In genomic region chr9:98227883-98228282, GRCh38 we compare ENCODE assay signal across 36 cellular contexts. TPM values are rescaled to one million over a fixed set of nuclear protein-coding genes. Genes with fewer than 3 reads are reported as not detected.
DNase-seq lines count a peak whose midpoint lies in the region; ATAC-seq, FAIRE-seq and TF ChIP-seq lines count a peak whose summit lies in the region.
"Had no signal": no experiment of that assay in that cellular context is flagged by ENCODE, and none has a peak within 500 bp of the region (broad histone marks: within the 10 kb centered on the region; RNA-seq: fewer than 3 reads in every experiment).

No MANE protein-coding gene starts in this region.

- H3K36me3 ChIP-seq in ACC112 (ENCODE audit: insufficient read depth, low read length) (peaks cover 49% of the 10 kb centered on the region; the same call in 1 of the 2 replicates), Peyer's patch (peaks cover 0 to 24% (median 0%) of the 10 kb centered on the region in 3 donors), HepG2 (replicated peaks in 1 of 2; ENCODE audit: control insufficient read depth in 1 of 2, insufficient read depth in 2 of 2, low read length in 2 of 2) (no peaks in the 10 kb centered on the region; a peak in 1 of 5 replicates), upper lobe of right lung (peaks cover 68% of the 10 kb centered on the region)

- TF ChIP-seq EP300 in HepG2 (IDR thresholded peaks at IDR 0.05; ENCODE audit: low read depth in 2 of 2, low read length in 2 of 2) (peak in 1 of 2 experiments; percentile 41; a peak in 1 of 4 replicates), HepG2 (CRISPR knock-in tag; IDR thresholded peaks at IDR 0.05; ENCODE audit: borderline replicate concordance) (no peak)

- H3K79me2 ChIP-seq in ACC112 (ENCODE audit: control insufficient read depth, insufficient read depth, low read length, unreplicated experiment): no peaks in the 10 kb centered on the region
- no peaks in the 10 kb centered on the region for H3K79me2 ChIP-seq in HepG2 (ENCODE audit: insufficient read depth, low read length)

- TSS peak; percentile 89 for BruUV-seq in HepG2 (replicated peaks; lab: Mats Ljungman, UMichigan)

- DNase-seq in Peyer's patch (no peak), HepG2 (ENCODE audit: low spot score) (peak; percentile 69), posterior vena cava (ENCODE audit: low spot score) (peak; percentile 34), upper lobe of right lung (no peak), DMS53 treated with DMSO at 0.1 percent for 48 hours (lab: John Stamatoyannopoulos, UW; ENCODE audit: unreplicated experiment) (no peak), NCI-H146 treated with DMSO at 0.1 percent for 48 hours (lab: John Stamatoyannopoulos, UW; ENCODE audit: unreplicated experiment) (no peak)
- no peak for DNase-seq in activated CD8-positive, alpha-beta memory T cell treated with anti-CD3 and anti-CD28 coated beads for 24 hours
- DNase-seq: activated CD4-positive, alpha-beta T cell treated with anti-CD3 and anti-CD28 coated beads, Interleukin-2, amount 50 U/mL, for 1 hour; activated CD4-positive, CD25-positive, alpha-beta regulatory T cell; activated CD8-positive, alpha-beta memory T cell treated with anti-CD3 and anti-CD28 coated beads, Interleukin-2, amount 10 ng/mL, durations not matched to agents 7 days and 5 days; activated gamma-delta T cell; activated naive CD8-positive, alpha-beta T cell treated with anti-CD3 and anti-CD28 coated beads for 36 hours; activated T-cell treated with anti-CD3 and anti-CD28 coated beads, Interleukin-2, amount 50 U/mL, for 4 hours; anterior cingulate cortex; CD4-positive, alpha-beta T cell; cortex of kidney; DMS 273 treated with DMSO at 0.1 percent for 48 hours; effector memory CD8-positive, alpha-beta T cell; HCEC 1CT; Karpas-422; left ventricle myocardium superior; naive B cell; NCI-H1417 treated with DMSO at 0.1 percent for 48 hours; NCI-H2081; NCI-H226; NCI-H774; nucleus accumbens; substantia nigra; T-helper 1 cell; upper lobe of left lung had no signal

- H3K27ac ChIP-seq in ACC112 (ENCODE audit: low read depth, low read length) (peak overlapping the region; percentile 6; the same call in 1 of the 2 replicates), Peyer's patch (peak overlapping the region in 3 of 4 donors; percentile 40 to 72 (median 54)), HepG2 (ENCODE audit: extremely low read length, insufficient read depth, low read length) (peak overlapping the region; percentile 92), upper lobe of right lung (no peak overlapping the region)
- H3K27ac ChIP-seq: SK-N-MC had no signal

- H3K9ac ChIP-seq in HepG2 (ENCODE audit: insufficient read depth, low read depth, low read length): peak overlapping the region; percentile 68

- in situ Hi-C loops in HepG2 (cut with HindIII; ENCODE audit: extremely low pct_ligation_motif_present, low pct_unique_long_range_greater_than_20kb): no loop called here

- H2AFZ ChIP-seq in ACC112 (ENCODE audit: low read length, unreplicated experiment) (no peak overlapping the region), HepG2 (ENCODE audit: low read length) (no peak overlapping the region)

- no peaks in the 10 kb centered on the region for H3K27me3 ChIP-seq in ACC112 (ENCODE audit: insufficient read depth, low read length)
- no peaks in the 10 kb centered on the region for H3K27me3 ChIP-seq in Peyer's patch
- H3K27me3 ChIP-seq in HepG2 (ENCODE audit: control insufficient read depth in 1 of 2, insufficient read depth in 2 of 2, low read length in 2 of 2): no peaks in the 10 kb centered on the region
- H3K27me3 ChIP-seq in upper lobe of right lung: no peaks in the 10 kb centered on the region
- H3K27me3 ChIP-seq: upper lobe of left lung had no signal

- H3K4me3 ChIP-seq in ACC112 (ENCODE audit: low read depth, low read length): no peak overlapping the region
- peak overlapping the region in 1 of 4 donors; percentile 5 for H3K4me3 ChIP-seq in Peyer's patch
- H3K4me3 ChIP-seq in HepG2 (replicated peaks in 1 of 3; ENCODE audit: insufficient read depth in 1 of 3, low read depth in 2 of 3, low read length in 3 of 3): peak overlapping the region; percentile 9 to 42 (median 41); a peak in 5 of 6 replicates
- no peak overlapping the region for H3K4me3 ChIP-seq in upper lobe of right lung
- H3K4me3 ChIP-seq: SK-N-MC, upper lobe of left lung had no signal

- no peaks in the 10 kb centered on the region for H3K9me3 ChIP-seq in Peyer's patch
- no peaks in the 10 kb centered on the region for H3K9me3 ChIP-seq in HepG2 (ENCODE audit: low read length)
- no peaks in the 10 kb centered on the region for H3K9me3 ChIP-seq in upper lobe of right lung
- H3K9me3 ChIP-seq: upper lobe of left lung had no signal

- POLR2A ChIA-PET in HepG2 (lab: Yijun Ruan, JAX): interaction anchor here (0.8 to 5.2 kb wide), 15 partner anchors 9 to 531 kb away, joined by 3 to 71 read pairs (median 6); partner anchors contain the start of genes CORO2A, NANS, TBC1D2 and TRIM14

- TF ChIP-seq RAD21 in HepG2 (CRISPR knock-in tag; IDR thresholded peaks at IDR 0.05): no peak

- no peak for FAIRE-seq in HepG2 (lab: Jason Lieb, UNC)
- FAIRE-seq: A204.1, GM12891, islet of Langerhans had no signal

- H4K20me1 ChIP-seq in HepG2 (ENCODE audit: insufficient read depth, low read length): no peaks in the 10 kb centered on the region

- H3K4me1 ChIP-seq in ACC112 (ENCODE audit: control insufficient read depth, insufficient read depth, low read length, unreplicated experiment) (peaks cover 53% of the 10 kb centered on the region), Peyer's patch (peaks cover 0 to 48% (median 19%) of the 10 kb centered on the region in 4 donors), HepG2 (ENCODE audit: insufficient read depth, low read length) (peaks cover 82% of the 10 kb centered on the region), upper lobe of right lung (peaks cover 11% of the 10 kb centered on the region)

- TF ChIP-seq CTCF in Peyer's patch (IDR thresholded peaks at IDR 0.05) (no peak), HepG2 (CRISPR knock-in tag; IDR thresholded peaks at IDR 0.05) (no peak), upper lobe of right lung (IDR thresholded peaks at IDR 0.05) (no peak)

- WGBS in HepG2 (ENCODE audit: low lambda C conversion rate): 5% methylated on average over 6 of the region's 7 CpGs

- TF ChIP-seq POLR2A in Peyer's patch (IDR thresholded peaks at IDR 0.05) (no peak), HepG2 (IDR thresholded peaks at IDR 0.05; ENCODE audit: insufficient read depth in 1 of 2, low read depth in 2 of 2, low read length in 2 of 2) (peak in 1 of 2 experiments; percentile 58; a peak in 2 of 4 replicates)

- ATAC-seq in HepG2 (peak; percentile 66), upper lobe of right lung (no peak)
- ATAC-seq: activated CD8-positive, alpha-beta memory T cell treated with anti-CD3 and anti-CD28 coated beads, Interleukin-2, amount 10 ng/mL, durations not matched to agents 7 days and 5 days; activated T-cell treated with anti-CD3 and anti-CD28 coated beads, Interleukin-2, amount 50 U/mL, for 4 hours; effector memory CD8-positive, alpha-beta T cell; left ventricle myocardium superior; stimulated activated effector memory CD8-positive, alpha-beta T cell treated with anti-CD3 and anti-CD28 coated beads, Interleukin-12 subunit alpha, Interleukin-12 subunit beta, amount 100 ng/mL, for 72 hours had no signal

- intact Hi-C loops in HepG2 (cut with micrococcal nuclease; ENCODE audit: unreplicated experiment): no loop called here
- intact Hi-C loops in posterior vena cava (cut with DNase I): no loop called here
- intact Hi-C loops in upper lobe of right lung (cut with DNase I): no loop called here

- CTCF ChIA-PET in HepG2 (lab: Yijun Ruan, JAX; ENCODE audit: low intra/inter-chr PET ratio, low total read pairs): no interaction called here

- peak overlapping the region; percentile 76 for H3K4me2 ChIP-seq in HepG2 (ENCODE audit: low read depth, low read length)

RNA-seq across cellular contexts. Expression of gene TBC1D2, which starts 27.6 kb away (rescaled TPM):
- total RNA-seq in Peyer's patch (10 to 100 TPM; 28.1 to 68.8 (median 48.4) TPM), HepG2 (2016; rRNA removed; fragmentation: Illumina TruSeq; extraction: Trizol) (2.2 and 2.8 TPM in 2 replicates), posterior vena cava (10 to 100 TPM in 1 of 2 donors, 1 to 10 TPM in 1; 6.9 to 10.5 TPM), upper lobe of right lung (71.8 TPM)
- 0.51 and 0.62 TPM in 2 replicates for total RNA-seq in HepG2 (2016; cell fraction: cytosol; rRNA removed; fragmentation: Illumina TruSeq; extraction: Trizol; ENCODE audit: low read depth)
- 2.1 and 2.6 TPM in 2 replicates for total RNA-seq in HepG2 (2016; cell fraction: insoluble cytoplasmic fraction; rRNA removed; fragmentation: Illumina TruSeq; extraction: Trizol)
- total RNA-seq in HepG2 (2016; cell fraction: membrane; rRNA removed; fragmentation: Illumina TruSeq; extraction: Trizol): 1.1 and 1.2 TPM in 2 replicates
- 2.2 and 2.8 TPM in 2 replicates for total RNA-seq in HepG2 (2016; cell fraction: nucleus; rRNA removed; fragmentation: Illumina TruSeq; extraction: Trizol)
- polyA plus RNA-seq in HepG2 (2011; rRNA removed): 2.0 and 2.8 TPM in 2 replicates
- polyA plus RNA-seq in HepG2 (2011; cell fraction: cytosol; rRNA removed): 1.5 and 2.0 TPM in 2 replicates
- 5.2 and 5.6 TPM in 2 replicates for polyA plus RNA-seq in HepG2 (2011; cell fraction: nucleus; rRNA removed)
- polyA plus RNA-seq in HepG2 (2012): 1.9 and 2.1 TPM in 2 replicates
- 0.31 and 0.54 TPM in 2 replicates for polyA plus RNA-seq in HepG2 (2016; cell fraction: cytosol; fragmentation: Illumina TruSeq; extraction: Trizol; ENCODE audit: low read depth)
- 2.9 and 3.0 TPM in 2 replicates for polyA plus RNA-seq in HepG2 (2016; cell fraction: insoluble cytoplasmic fraction; fragmentation: Illumina TruSeq; extraction: Trizol; ENCODE audit: low read depth)
- 0.96 and 1.1 TPM in 2 replicates for polyA plus RNA-seq in HepG2 (2016; cell fraction: membrane; fragmentation: Illumina TruSeq; extraction: Trizol; ENCODE audit: low read depth)
- 3.1 and 3.8 TPM in 2 replicates for polyA plus RNA-seq in HepG2 (2016; cell fraction: nucleus; fragmentation: Illumina TruSeq; extraction: Trizol; ENCODE audit: insufficient read depth, low read depth)
- 6.2 and 19.2 TPM in 2 replicates for polyA minus RNA-seq in HepG2 (2011; rRNA and poly(A)+ RNA removed; ENCODE audit: low replicate concordance)
- 1.1 TPM in 2 replicates for polyA minus RNA-seq in HepG2 (2011; cell fraction: cytosol; rRNA and poly(A)+ RNA removed)
- 3.1 and 4.0 TPM in 2 replicates for polyA minus RNA-seq in HepG2 (2011; cell fraction: nucleus; rRNA and poly(A)+ RNA removed)

RNA-seq across cellular contexts. Expression of gene CORO2A, which starts 35.4 kb away (rescaled TPM):
- total RNA-seq in Peyer's patch: 10 to 100 TPM; 15.7 to 99.6 (median 91.9) TPM
- 14.4 and 19.8 TPM in 2 replicates for total RNA-seq in HepG2 (2016; rRNA removed; fragmentation: Illumina TruSeq; extraction: Trizol)
- total RNA-seq in HepG2 (2016; cell fraction: cytosol; rRNA removed; fragmentation: Illumina TruSeq; extraction: Trizol; ENCODE audit: low read depth): 3.5 and 3.6 TPM in 2 replicates
- total RNA-seq in HepG2 (2016; cell fraction: insoluble cytoplasmic fraction; rRNA removed; fragmentation: Illumina TruSeq; extraction: Trizol): 14.0 and 19.0 TPM in 2 replicates
- total RNA-seq in HepG2 (2016; cell fraction: membrane; rRNA removed; fragmentation: Illumina TruSeq; extraction: Trizol): 12.4 and 12.5 TPM in 2 replicates
- 8.5 and 10.2 TPM in 2 replicates for total RNA-seq in HepG2 (2016; cell fraction: nucleus; rRNA removed; fragmentation: Illumina TruSeq; extraction: Trizol)
- polyA plus RNA-seq in HepG2 (2011; rRNA removed): 12.9 and 15.3 TPM in 2 replicates
- polyA plus RNA-seq in HepG2 (2011; cell fraction: cytosol; rRNA removed): 12.3 and 15.4 TPM in 2 replicates
- 7.9 and 8.1 TPM in 2 replicates for polyA plus RNA-seq in HepG2 (2011; cell fraction: nucleus; rRNA removed)
- polyA plus RNA-seq in HepG2 (2012): 5.9 and 8.4 TPM in 2 replicates
- polyA plus RNA-seq in HepG2 (2016; cell fraction: cytosol; fragmentation: Illumina TruSeq; extraction: Trizol; ENCODE audit: low read depth): 5.6 TPM in 2 replicates
- 21.2 and 23.2 TPM in 2 replicates for polyA plus RNA-seq in HepG2 (2016; cell fraction: insoluble cytoplasmic fraction; fragmentation: Illumina TruSeq; extraction: Trizol; ENCODE audit: low read depth)
- 9.4 and 10.3 TPM in 2 replicates for polyA plus RNA-seq in HepG2 (2016; cell fraction: membrane; fragmentation: Illumina TruSeq; extraction: Trizol; ENCODE audit: low read depth)
- 21.7 and 22.4 TPM in 2 replicates for polyA plus RNA-seq in HepG2 (2016; cell fraction: nucleus; fragmentation: Illumina TruSeq; extraction: Trizol; ENCODE audit: insufficient read depth, low read depth)
- polyA minus RNA-seq in HepG2 (2011; rRNA and poly(A)+ RNA removed; ENCODE audit: low replicate concordance): 7.1 and 26.4 TPM in 2 replicates
- polyA minus RNA-seq in HepG2 (2011; cell fraction: cytosol; rRNA and poly(A)+ RNA removed): 9.8 and 10.3 TPM in 2 replicates
- 4.6 and 5.3 TPM in 2 replicates for polyA minus RNA-seq in HepG2 (2011; cell fraction: nucleus; rRNA and poly(A)+ RNA removed)
- total RNA-seq in posterior vena cava: 1 to 10 TPM in 1 of 2 donors, under 1 TPM in 1; 0.95 to 1.2 TPM
- total RNA-seq in upper lobe of right lung: 20.0 TPM

Comparison
In these comparisons a context has a peak if more than half of its experiments do, and no peak if none do; other contexts are left out.
1. H3K4me3 ChIP-seq: peak in HepG2 (3 of 3); none in ACC112 (single experiment) and upper lobe of right lung (single experiment).
2. DNase-seq: peak in HepG2 (single experiment) and posterior vena cava (single experiment); none in Peyer's patch (0 of 3), upper lobe of right lung (single experiment), DMS53 treated with DMSO at 0.1 percent for 48 hours (single experiment), NCI-H146 treated with DMSO at 0.1 percent for 48 hours (single experiment) and activated CD8-positive, alpha-beta memory T cell treated with anti-CD3 and anti-CD28 coated beads for 24 hours (single experiment).